Comparison of ENCODE assay signal across 16 cellular contexts in genomic region chr17:65546579-65546978, GRCh38. TPM values are rescaled to one million over a fixed set of nuclear protein-coding genes. Genes with fewer than 3 reads are reported as not detected.
DNase-seq lines count a peak whose midpoint lies in the region; ATAC-seq, FAIRE-seq and TF ChIP-seq lines count a peak whose summit lies in the region.
"Had no signal": no experiment of that assay in that cellular context is flagged by ENCODE, and none has a peak within 500 bp of the region (broad histone marks: within the 10 kb centered on the region; RNA-seq: fewer than 3 reads in every experiment).

No MANE protein-coding gene starts in this region.

- CTCF ChIA-PET in CD4-positive, alpha-beta T cell (lab: Charles Lee) = no interaction called here
- CTCF ChIA-PET in T-cell (lab: Charles Lee) = interaction anchor here (0.6 kb wide), 2 partner anchors 13 to 33 kb away, joined by 3 to 9 read pairs; no protein-coding TSS in a partner anchor

- intact Hi-C loops in CD4-positive, alpha-beta T cell (cut with DNase I, micrococcal nuclease) = no loop called here
- intact Hi-C loops in kidney (cut with DNase I) = no loop called here

- H3K36me3 Mint-ChIP-seq in CD4-positive, alpha-beta T cell (ENCODE audit: low read depth) = peaks cover 96% of the 10 kb centered on the region
- H3K36me3 Mint-ChIP-seq in T-cell = peaks cover 55% of the 10 kb centered on the region

- ATAC-seq in CD4-positive, alpha-beta T cell (ENCODE audit: poor library complexity) = no peak
- no peak for ATAC-seq in T-cell (replicated peaks in 1 of 4)
- ATAC-seq: activated CD8-positive, alpha-beta T cell treated with anti-CD3 and anti-CD28 coated beads for 36 hours; effector memory CD8-positive, alpha-beta T cell had no signal

- H3K36me3 ChIP-seq in kidney (ENCODE audit: control insufficient read depth in 1 of 2, insufficient read depth in 2 of 2, low read length in 2 of 2) = peaks cover 0 to 2% of the 10 kb centered on the region in 2 donors
- peaks cover 6% of the 10 kb centered on the region for H3K36me3 ChIP-seq in rectal smooth muscle tissue (ENCODE audit: control insufficient read depth, insufficient read depth, low read length)
- no peaks in the 10 kb centered on the region for H3K36me3 ChIP-seq in brain microvascular endothelial cell (replicated peaks)

- no peak overlapping the region for H3K4me3 Mint-ChIP-seq in CD4-positive, alpha-beta T cell
- H3K4me3 Mint-ChIP-seq in T-cell = peak overlapping the region in 1 of 3 donors; percentile 43
- H3K4me3 Mint-ChIP-seq: activated CD8-positive, alpha-beta T cell treated with anti-CD3 and anti-CD28 coated beads for 36 hours; effector memory CD8-positive, alpha-beta T cell had no signal

- H3K9me3 Mint-ChIP-seq in CD4-positive, alpha-beta T cell = no peaks in the 10 kb centered on the region
- H3K9me3 Mint-ChIP-seq in T-cell = no peaks in the 10 kb centered on the region
- H3K9me3 Mint-ChIP-seq: activated CD8-positive, alpha-beta T cell treated with anti-CD3 and anti-CD28 coated beads for 36 hours; effector memory CD8-positive, alpha-beta T cell had no signal

- no peaks in the 10 kb centered on the region for H3K27me3 ChIP-seq in CD4-positive, alpha-beta T cell (ENCODE audit: control insufficient read depth, insufficient read depth, low read length)
- H3K27me3 ChIP-seq in rectal smooth muscle tissue (ENCODE audit: control insufficient read depth, insufficient read depth, low read length) = no peaks in the 10 kb centered on the region
- no peaks in the 10 kb centered on the region for H3K27me3 ChIP-seq in brain microvascular endothelial cell (replicated peaks)

- H3K9me3 ChIP-seq in CD4-positive, alpha-beta T cell (ENCODE audit: control insufficient read depth, low read length) = no peaks in the 10 kb centered on the region
- H3K9me3 ChIP-seq in kidney (ENCODE audit: control insufficient read depth in 1 of 2, low read length in 2 of 2) = no peaks in the 10 kb centered on the region

- H3K27me3 Mint-ChIP-seq in CD4-positive, alpha-beta T cell = no peaks in the 10 kb centered on the region
- no peaks in the 10 kb centered on the region for H3K27me3 Mint-ChIP-seq in T-cell
- H3K27me3 Mint-ChIP-seq: activated CD8-positive, alpha-beta T cell treated with anti-CD3 and anti-CD28 coated beads for 36 hours; effector memory CD8-positive, alpha-beta T cell had no signal

- no peak for TF ChIP-seq CTCF in CD4-positive, alpha-beta T cell (IDR thresholded peaks at IDR 0.05)
- TF ChIP-seq CTCF in kidney (IDR thresholded peaks at IDR 0.05; ENCODE audit: borderline replicate concordance, extremely low read depth, insufficient read depth) (no peak), brain microvascular endothelial cell (IDR thresholded peaks at IDR 0.05; ENCODE audit: low read depth, low read length, missing control alignments) (no peak)

- in situ Hi-C loops in brain microvascular endothelial cell (cut with HindIII; ENCODE audit: low pct_ligation_motif_present, low sequenced_read_pairs) = no loop called here

- POLR2A ChIA-PET in CD4-positive, alpha-beta T cell (lab: Charles Lee) = interaction anchor here (0.9 kb wide), 1 partner anchor 8 kb away, joined by 3 read pairs; no protein-coding TSS in a partner anchor
- POLR2A ChIA-PET in T-cell (lab: Charles Lee) = interaction anchor here in 1 of 2 donors (0.6 kb wide), 1 partner anchor 8 kb away, joined by 9 read pairs; no protein-coding TSS in a partner anchor

- no peak overlapping the region for H3K27ac ChIP-seq in CD4-positive, alpha-beta T cell (ENCODE audit: low read depth, low read length)
- H3K27ac ChIP-seq in kidney (ENCODE audit: low read depth in 2 of 2, low read length in 2 of 2) = peak overlapping the region; percentile 52 to 64
- peak overlapping the region; percentile 42 for H3K27ac ChIP-seq in rectal smooth muscle tissue (ENCODE audit: low read depth, low read length)
- no peak overlapping the region for H3K27ac ChIP-seq in brain microvascular endothelial cell
- H3K27ac ChIP-seq: parathyroid adenoma had no signal

- no peak for DNase-seq in CD4-positive, alpha-beta T cell
- no peak for DNase-seq in T-cell
- no peak for DNase-seq in kidney
- DNase-seq in stimulated activated CD4-positive, alpha-beta T cell treated with anti-CD3 and anti-CD28 coated beads, Interleukin-4, amount 100 ng/mL, for 1 hour = no peak
- DNase-seq in NCI-H1092 (lab: John Stamatoyannopoulos, UW) = no peak
- DNase-seq in NCI-H82 treated with DMSO at 0.1 percent for 48 hours (lab: John Stamatoyannopoulos, UW; ENCODE audit: unreplicated experiment) = no peak
- DNase-seq in brain microvascular endothelial cell = no peak
- DNase-seq: activated CD8-positive, alpha-beta T cell treated with anti-CD3 and anti-CD28 coated beads for 36 hours; AML-193; DMS153; effector memory CD8-positive, alpha-beta T cell; Kasumi-1; NCI-H1694 treated with DMSO at 0.1 percent for 48 hours; NCI-H524 had no signal

- H3K4me1 ChIP-seq in kidney (ENCODE audit: control insufficient read depth in 1 of 2, insufficient read depth in 1 of 2, low read depth in 1 of 2, low read length in 2 of 2) (peaks cover 4 to 7% of the 10 kb centered on the region in 2 donors), rectal smooth muscle tissue (ENCODE audit: control insufficient read depth, insufficient read depth, low read length) (peaks cover 24% of the 10 kb centered on the region)

- H3K27ac Mint-ChIP-seq in CD4-positive, alpha-beta T cell = peak overlapping the region; percentile 84
- peak overlapping the region; percentile 66 to 73 for H3K27ac Mint-ChIP-seq in T-cell
- H3K27ac Mint-ChIP-seq: activated CD8-positive, alpha-beta T cell treated with anti-CD3 and anti-CD28 coated beads for 36 hours; effector memory CD8-positive, alpha-beta T cell had no signal

- H3K4me3 ChIP-seq in kidney (ENCODE audit: low read length in 2 of 2) (no peak overlapping the region), rectal smooth muscle tissue (ENCODE audit: low read length) (peak overlapping the region; percentile 31), brain microvascular endothelial cell (ENCODE audit: low read depth, low read length) (no peak overlapping the region)

- peak overlapping the region in 1 of 2 donors; percentile 12 for H3K9ac ChIP-seq in kidney (ENCODE audit: low read length in 2 of 2)
- no peak overlapping the region for H3K9ac ChIP-seq in rectal smooth muscle tissue (ENCODE audit: low read length)
- H3K9ac ChIP-seq: parathyroid adenoma had no signal

- FAIRE-seq in kidney (lab: Jason Lieb, UNC) = no peak

- peaks cover 82% of the 10 kb centered on the region for H3K4me1 Mint-ChIP-seq in CD4-positive, alpha-beta T cell (ENCODE audit: low read depth)
- peaks cover 59 to 74% (median 70%) of the 10 kb centered on the region in 3 donors for H3K4me1 Mint-ChIP-seq in T-cell

RNA-seq across cellular contexts. Expression of gene AXIN2, which starts 14.9 kb away (rescaled TPM):
- 10 to 100 TPM; 47.9 to 49.8 TPM for total RNA-seq in CD4-positive, alpha-beta T cell
- total RNA-seq in T-cell (10 to 100 TPM; 35.8 to 44.9 (median 40.2) TPM), kidney (14.0 TPM)
- 1.2 TPM for polyA plus RNA-seq in kidney (ENCODE audit: insufficient read depth, low read depth, low replicate concordance)

Comparison
In these comparisons a context has a peak if more than half of its experiments do, and no peak if none do; other contexts are left out.
1. H3K27ac ChIP-seq: peak in kidney (2 of 2) and rectal smooth muscle tissue (single experiment); none in CD4-positive, alpha-beta T cell (single experiment) and brain microvascular endothelial cell (single experiment).